Comparison of ENCODE assay signal across 29 cellular contexts in the genomic region with DNA sequence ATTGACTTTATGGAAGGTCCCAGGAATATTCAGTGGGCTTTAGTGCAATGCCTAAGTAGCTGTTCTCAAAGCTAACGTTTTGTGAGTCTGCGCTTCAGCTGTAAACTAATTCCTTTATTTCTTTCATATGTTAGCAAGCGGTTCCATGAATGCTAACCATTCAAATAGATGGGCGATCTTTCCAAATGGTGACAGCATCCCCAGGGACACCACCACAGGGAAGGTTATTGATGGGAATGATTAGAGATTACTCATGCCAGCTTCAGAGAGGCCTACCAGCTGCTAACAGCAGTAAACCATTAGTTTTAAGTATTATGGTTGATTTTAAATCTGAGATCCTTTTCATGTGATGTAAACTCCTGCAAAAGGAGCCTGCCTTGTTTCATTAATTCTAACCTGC.
"Had no signal": no experiment of that assay in that cellular context is flagged by ENCODE, and none has a peak within 500 bp of the region (broad histone marks: within the 10 kb centered on the region; RNA-seq: fewer than 3 reads in every experiment).

No MANE protein-coding gene starts in this region.

- H3K36me3 ChIP-seq: left lung, lower lobe of right lung, pancreas, prostate gland, stomach, thyroid gland, transverse colon, upper lobe of left lung, vagina had no signal

- H3K27ac ChIP-seq: left lung, lower lobe of right lung, pancreas, prostate gland, stomach, testis, thyroid gland, transverse colon, upper lobe of left lung, vagina had no signal

- H3K27me3 ChIP-seq: left lung, pancreas, stomach, testis, thyroid gland, transverse colon, upper lobe of left lung, vagina had no signal

- H3K4me1 ChIP-seq: left lung, lower lobe of right lung, pancreas, prostate gland, stomach, testis, thyroid gland, transverse colon, upper lobe of left lung had no signal

- H3K9me3 ChIP-seq: left lung, lower lobe of right lung, pancreas, prostate gland, stomach, testis, thyroid gland, transverse colon, upper lobe of left lung, vagina had no signal

- H3K4me3 ChIP-seq: left lung, lower lobe of right lung, pancreas, prostate gland, skin epidermis, stomach, testis, thyroid gland, transverse colon, upper lobe of left lung, vagina had no signal

- DNase-seq: hypothalamus; immature natural killer cell; kidney; left colon; left lung; lower lobe of right lung; mammary epithelial cell; mesenchymal stem cell; naive B cell; natural killer cell; nucleus accumbens; pancreas; posterior cingulate gyrus; retina; right cardiac atrium; stimulated activated CD4-positive, alpha-beta T cell treated with anti-CD3 and anti-CD28 coated beads, Interleukin-12 subunit alpha, Interleukin-12 subunit beta, amount 100 ng/mL, for 4 hours; stimulated activated CD4-positive, alpha-beta T cell treated with anti-CD3 and anti-CD28 coated beads, Interleukin-15, amount 100 ng/mL, for 24 hours; stimulated activated CD4-positive, alpha-beta T cell treated with anti-CD3 and anti-CD28 coated beads, Interleukin-2, amount 100 ng/mL, for 24 hours; stimulated activated CD4-positive, alpha-beta T cell treated with anti-CD3 and anti-CD28 coated beads, Interleukin-4, amount 100 ng/mL, for 1 hour; stimulated activated naive B cell treated with anti-CD40 and anti-IgM and Interleukin-4, amounts not matched to agents 10 μg/mL and 1 μg/mL and 100 μg/mL, for 72 hours; stimulated activated naive CD8-positive, alpha-beta T cell treated with anti-CD3 and anti-CD28 coated beads, Interleukin-15, Interleukin-2, amounts not matched to agents 100 U/mL and 50 U/mL, for 24 hours; stomach; testis; thyroid gland; transverse colon; upper lobe of left lung had no signal
